21 cellular contexts compared by ENCODE assay signal in the genomic region with DNA sequence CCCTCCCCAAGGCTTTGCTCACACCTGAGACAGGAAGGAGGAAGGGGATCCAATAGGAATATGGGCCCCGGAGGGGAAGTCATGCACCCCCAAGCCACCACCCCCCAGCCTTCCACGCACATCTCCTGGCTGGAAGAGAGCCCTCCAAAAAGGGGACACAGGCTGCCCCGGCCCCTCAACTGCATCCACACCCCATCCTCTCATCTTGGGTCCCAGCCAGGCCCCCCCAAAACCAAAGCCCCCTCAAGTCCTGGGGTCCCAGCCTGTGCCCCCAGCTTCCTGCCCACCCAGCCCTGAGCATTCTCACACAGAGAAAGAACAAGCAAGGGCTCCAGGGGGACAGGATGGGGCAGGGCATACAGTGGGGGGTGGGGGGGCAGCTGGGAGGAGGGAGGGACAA. TPM values are rescaled to one million over a fixed set of nuclear protein-coding genes. Genes with fewer than 3 reads are reported as not detected.
DNase-seq lines count a peak whose midpoint lies in the region; ATAC-seq, FAIRE-seq and TF ChIP-seq lines count a peak whose summit lies in the region.
"Had no signal": no experiment of that assay in that cellular context is flagged by ENCODE, and none has a peak within 500 bp of the region (broad histone marks: within the 10 kb centered on the region; RNA-seq: fewer than 3 reads in every experiment).

No MANE protein-coding gene starts in this region.

- H3K4me1 ChIP-seq in esophagus squamous epithelium (peaks cover 0 to 66% (median 9%) of the 10 kb centered on the region in 3 donors), thoracic aorta (ENCODE audit: control insufficient read depth in 1 of 2, low read depth in 2 of 2) (peaks cover 26 to 64% of the 10 kb centered on the region in 2 donors)
- H3K4me1 ChIP-seq: BE2C had no signal

- H3K27me3 ChIP-seq in GM06990 (replicated peaks; ENCODE audit: control insufficient read depth, insufficient read depth, low read length) (no peaks in the 10 kb centered on the region), esophagus squamous epithelium (no peaks in the 10 kb centered on the region), thoracic aorta (replicated peaks; ENCODE audit: insufficient read depth) (no peaks in the 10 kb centered on the region)

- intact Hi-C loops in esophagus squamous epithelium (cut with DNase I), result no loop called here

- no peak for ATAC-seq in thoracic aorta (ENCODE audit: insufficient number of reproducible peaks, low FRiP score, low read depth)
- no peak for ATAC-seq in GM18517 (IDR thresholded peaks at IDR 0.05; ENCODE audit: unreplicated experiment)
- ATAC-seq: A549, GM23338 had no signal

- H3K9me3 ChIP-seq in esophagus squamous epithelium, result no peaks in the 10 kb centered on the region
- H3K9me3 ChIP-seq in thoracic aorta, result no peaks in the 10 kb centered on the region
- H3K9me3 ChIP-seq: BE2C had no signal

- DNase-seq in GM06990 (ENCODE audit: extremely low read depth, insufficient read length) (peak; percentile 10), esophagus squamous epithelium (lab: John Stamatoyannopoulos, UW) (no peak), thoracic aorta (ENCODE audit: low spot score) (no peak), A172 (ENCODE audit: low spot score) (no peak), NCI-H1105 treated with DMSO at 0.1 percent for 48 hours (lab: John Stamatoyannopoulos, UW) (no peak), GM12892 (ENCODE audit: insufficient read length) (no peak)
- DNase-seq: BE2C; CD4-positive, alpha-beta memory T cell; DMS153; DMS79 treated with DMSO at 0.1 percent for 48 hours; EL; H9 had no signal

- TF ChIP-seq POLR2A in esophagus squamous epithelium (IDR thresholded peaks at IDR 0.05) (no peak), GM12892 (IDR thresholded peaks at IDR 0.05; ENCODE audit: low read depth, low read length) (no peak)

- no peaks in the 10 kb centered on the region; the same call in 1 of the 2 replicates for H3K36me3 ChIP-seq in GM06990 (ENCODE audit: control insufficient read depth, insufficient read depth, low read length)
- peaks cover 8 to 21% (median 9%) of the 10 kb centered on the region in 3 donors for H3K36me3 ChIP-seq in esophagus squamous epithelium
- peaks cover under 1% of the 10 kb centered on the region for H3K36me3 ChIP-seq in thoracic aorta

- H3K4me3 ChIP-seq in GM06990 (replicated peaks; ENCODE audit: low read depth, low read length) (no peak overlapping the region), esophagus squamous epithelium (no peak overlapping the region), thoracic aorta (no peak overlapping the region)
- H3K4me3 ChIP-seq: A549, GM23338 had no signal

- TF ChIP-seq CTCF in GM06990 (IDR thresholded peaks at IDR 0.05; ENCODE audit: insufficient read depth, low read length, poor library complexity, severe bottlenecking), result no peak
- no peak for TF ChIP-seq CTCF in esophagus squamous epithelium (IDR thresholded peaks at IDR 0.05)
- no peak for TF ChIP-seq CTCF in thoracic aorta (IDR thresholded peaks at IDR 0.05)

- H3K27ac ChIP-seq in esophagus squamous epithelium (peak overlapping the region in 3 of 4 donors; percentile 17 to 61 (median 21)), thoracic aorta (peak overlapping the region; percentile 35 to 66)
- H3K27ac ChIP-seq: C4-2B, HL-60 had no signal

- FAIRE-seq in GM12892 (lab: Jason Lieb, UNC), result no peak
- FAIRE-seq: A549, D721Med, G401.6 had no signal

- WGBS in esophagus squamous epithelium, 2 donors, result 80% methylated on average over 2 of the region's 3 CpGs; no CpG with 5 or more reads in 1 of the 2 donors

TF ChIP-seq in PFSK-1, 5 proteins besides CTCF, POLR2A, EP300 and RAD21:
- TF ChIP-seq, protein P1, sequence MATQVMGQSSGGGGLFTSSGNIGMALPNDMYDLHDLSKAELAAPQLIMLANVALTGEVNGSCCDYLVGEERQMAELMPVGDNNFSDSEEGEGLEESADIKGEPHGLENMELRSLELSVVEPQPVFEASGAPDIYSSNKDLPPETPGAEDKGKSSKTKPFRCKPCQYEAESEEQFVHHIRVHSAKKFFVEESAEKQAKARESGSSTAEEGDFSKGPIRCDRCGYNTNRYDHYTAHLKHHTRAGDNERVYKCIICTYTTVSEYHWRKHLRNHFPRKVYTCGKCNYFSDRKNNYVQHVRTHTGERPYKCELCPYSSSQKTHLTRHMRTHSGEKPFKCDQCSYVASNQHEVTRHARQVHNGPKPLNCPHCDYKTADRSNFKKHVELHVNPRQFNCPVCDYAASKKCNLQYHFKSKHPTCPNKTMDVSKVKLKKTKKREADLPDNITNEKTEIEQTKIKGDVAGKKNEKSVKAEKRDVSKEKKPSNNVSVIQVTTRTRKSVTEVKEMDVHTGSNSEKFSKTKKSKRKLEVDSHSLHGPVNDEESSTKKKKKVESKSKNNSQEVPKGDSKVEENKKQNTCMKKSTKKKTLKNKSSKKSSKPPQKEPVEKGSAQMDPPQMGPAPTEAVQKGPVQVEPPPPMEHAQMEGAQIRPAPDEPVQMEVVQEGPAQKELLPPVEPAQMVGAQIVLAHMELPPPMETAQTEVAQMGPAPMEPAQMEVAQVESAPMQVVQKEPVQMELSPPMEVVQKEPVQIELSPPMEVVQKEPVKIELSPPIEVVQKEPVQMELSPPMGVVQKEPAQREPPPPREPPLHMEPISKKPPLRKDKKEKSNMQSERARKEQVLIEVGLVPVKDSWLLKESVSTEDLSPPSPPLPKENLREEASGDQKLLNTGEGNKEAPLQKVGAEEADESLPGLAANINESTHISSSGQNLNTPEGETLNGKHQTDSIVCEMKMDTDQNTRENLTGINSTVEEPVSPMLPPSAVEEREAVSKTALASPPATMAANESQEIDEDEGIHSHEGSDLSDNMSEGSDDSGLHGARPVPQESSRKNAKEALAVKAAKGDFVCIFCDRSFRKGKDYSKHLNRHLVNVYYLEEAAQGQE (IDR thresholded peaks at IDR 0.05; ENCODE audit: insufficient read depth in 1 of 2, low read depth in 2 of 2, low read length in 2 of 2), result no peak
- TF ChIP-seq POLR2AphosphoS5 (IDR thresholded peaks at IDR 0.05; ENCODE audit: low read depth, low read length), result 0 out of 2 replicates have a peak, but pooled peaks have one; percentile 7
TF ChIP-seq in PFSK-1: peak in this region for 1.

RNA-seq across cellular contexts. Expression of a gene that starts 12.1 kb away (rescaled TPM):
- polyA plus RNA-seq in PFSK-1 (2012; ENCODE audit: insufficient read length, low read depth), result 1.0 TPM
- total RNA-seq in esophagus squamous epithelium, result not detected
- not detected for total RNA-seq in thoracic aorta
- total RNA-seq in A172 (2014; rRNA removed; shearing (Covaris generic)), result not detected in 2 replicates
- polyA plus RNA-seq in GM12892 (2012; ENCODE audit: missing spikeins), result 1.1 TPM
- total RNA-seq: CD4-positive, alpha-beta memory T cell had no signal
- polyA plus RNA-seq: CD4-positive, alpha-beta memory T cell had no signal

RNA-seq across cellular contexts. Expression of a gene that starts 15.0 kb away (rescaled TPM):
- not detected for polyA plus RNA-seq in PFSK-1 (2012; ENCODE audit: insufficient read length, low read depth)
- total RNA-seq in esophagus squamous epithelium (not detected), thoracic aorta (not detected)
- not detected in 2 replicates for total RNA-seq in A172 (2014; rRNA removed; shearing (Covaris generic))
- polyA plus RNA-seq in GM12892 (2012; ENCODE audit: missing spikeins), result not detected
- total RNA-seq: CD4-positive, alpha-beta memory T cell; GM23338; H9 had no signal
- polyA plus RNA-seq: A549; AG04450; CD4-positive, alpha-beta memory T cell; GM23338 had no signal

RNA-seq across cellular contexts. Expression of a gene that starts 32.3 kb away (rescaled TPM):
- polyA plus RNA-seq in PFSK-1 (2012; ENCODE audit: insufficient read length, low read depth), result 62.5 TPM
- total RNA-seq in esophagus squamous epithelium (10 to 100 TPM; 21.0 to 29.5 (median 26.4) TPM), thoracic aorta (10 to 100 TPM; 22.0 to 24.2 TPM)
- 18.0 and 27.3 TPM in 2 replicates for total RNA-seq in A172 (2014; rRNA removed; shearing (Covaris generic))
- 3.7 TPM for polyA plus RNA-seq in GM12892 (2012; ENCODE audit: missing spikeins)

RNA-seq across cellular contexts. Expression of a gene that starts 37.9 kb away (rescaled TPM):
- 57.3 TPM for polyA plus RNA-seq in PFSK-1 (2012; ENCODE audit: insufficient read length, low read depth)
- 10 to 100 TPM; 26.5 to 46.8 (median 27.2) TPM for total RNA-seq in esophagus squamous epithelium
- total RNA-seq in thoracic aorta, result 10 to 100 TPM; 29.6 to 33.8 TPM
- 44.4 and 46.2 TPM in 2 replicates for total RNA-seq in A172 (2014; rRNA removed; shearing (Covaris generic))
- 16.5 TPM for polyA plus RNA-seq in GM12892 (2012; ENCODE audit: missing spikeins)
